In the genomic region with DNA sequence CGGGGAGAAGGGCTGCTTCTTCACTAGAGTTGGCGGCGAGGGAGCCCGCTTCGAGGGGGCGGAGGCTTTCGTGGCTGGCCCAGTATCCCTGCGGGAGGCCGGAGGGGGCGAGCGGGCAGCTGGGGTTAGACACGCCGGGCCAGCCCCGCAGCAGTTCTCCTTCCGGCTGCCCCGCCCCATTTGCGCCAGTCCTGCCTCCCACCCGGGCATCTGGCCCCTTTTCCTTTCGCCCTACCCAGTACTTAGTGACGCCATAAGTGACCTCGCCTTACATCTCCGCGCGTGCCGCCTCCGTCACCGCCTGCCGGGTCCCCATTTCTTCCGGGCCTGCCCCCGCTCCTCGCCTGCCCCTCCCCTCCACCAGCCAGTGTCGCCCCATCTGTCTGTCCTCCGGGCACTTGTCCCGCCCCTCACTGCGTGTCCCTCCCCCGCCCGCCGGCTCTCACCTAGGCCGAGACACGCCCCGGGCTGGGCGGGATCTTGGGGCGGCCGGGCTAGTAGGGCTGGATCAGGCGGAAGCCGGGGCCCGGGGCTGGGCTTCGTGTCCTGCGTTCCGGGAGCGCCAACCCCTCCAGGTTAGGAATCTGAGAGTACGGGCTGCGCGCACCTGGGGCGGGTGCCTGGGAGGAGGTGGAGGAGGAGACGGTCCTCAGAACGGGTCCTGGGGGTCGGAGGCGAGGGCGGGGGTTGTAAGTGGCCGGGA, we compare ENCODE assay signal across 8 cellular contexts. TPM values are rescaled to one million over a fixed set of nuclear protein-coding genes. Genes with fewer than 3 reads are reported as not detected.
DNase-seq lines count a peak whose midpoint lies in the region; ATAC-seq and TF ChIP-seq lines count a peak whose summit lies in the region.

No MANE protein-coding gene starts in this region.

- peak; percentile 17 to 81 for TF ChIP-seq POLR2A in thyroid gland (IDR thresholded peaks at IDR 0.05)

- DNase-seq in DMS53 (lab: John Stamatoyannopoulos, UW), result peak; percentile 100
- DNase-seq in RPMI7951 (ENCODE audit: low read depth), result peak; percentile 86
- DNase-seq in activated effector memory CD4-positive, alpha-beta T cell treated with Interleukin-2 at 50 U/mL for 16 hours, result peak; percentile 95
- peak; percentile 51 to 79 for DNase-seq in foreskin fibroblast
- DNase-seq in occipital lobe (lab: John Stamatoyannopoulos, UW), result peak; percentile 68
- DNase-seq in thyroid gland, result peak; percentile 99

- peak overlapping the region; percentile 98 for H3K27ac ChIP-seq in KOPT-K1 (ENCODE audit: low read depth, low read length, poor library complexity, severe bottlenecking)
- peak overlapping the region; percentile 50 to 72 (median 55) for H3K27ac ChIP-seq in thyroid gland

- WGBS in thyroid gland, 2 donors, result 2 to 3% methylated on average over 32 to 36 of the region's 61 CpGs

- intact Hi-C loops in thyroid gland (cut with DNase I), result no loop called here

- no peak for TF ChIP-seq CTCF in foreskin fibroblast (IDR thresholded peaks at IDR 0.05; ENCODE audit: low read depth, low read length)
- no peak for TF ChIP-seq CTCF in thyroid gland (IDR thresholded peaks at IDR 0.05)

- H3K4me1 ChIP-seq in thyroid gland, result peaks cover 17 to 18% of the 10 kb centered on the region in 2 donors

- H3K36me3 ChIP-seq in KOPT-K1 (ENCODE audit: insufficient read depth, low read length) (peaks cover 70% of the 10 kb centered on the region), thyroid gland (no peaks in the 10 kb centered on the region)

- H3K27me3 ChIP-seq in thyroid gland, result no peaks in the 10 kb centered on the region

- H3K4me3 ChIP-seq in foreskin fibroblast (ENCODE audit: low read depth in 1 of 2, low read length in 2 of 2) (peak overlapping the region; percentile 59 to 60), thyroid gland (replicated peaks in 1 of 3) (peak overlapping the region; percentile 18 to 81 (median 51))

- no peaks in the 10 kb centered on the region for H3K9me3 ChIP-seq in KOPT-K1 (ENCODE audit: insufficient read depth, low read length, poor library complexity, severe bottlenecking)
- H3K9me3 ChIP-seq in thyroid gland, result no peaks in the 10 kb centered on the region

- peak; percentile 78 for ATAC-seq in GM21737 (IDR thresholded peaks at IDR 0.05; ENCODE audit: unreplicated experiment)

RNA-seq across cellular contexts. Expression of gene SPATA32, which starts 14.3 kb away (rescaled TPM):
- total RNA-seq in RPMI7951 (2014; rRNA removed; shearing (Covaris generic)), result not detected in 2 replicates
- total RNA-seq in occipital lobe, result not detected
- total RNA-seq in thyroid gland, result not detected

RNA-seq across cellular contexts. Expression of gene FMNL1, which starts 25.9 kb away (rescaled TPM):
- 10.3 and 13.1 TPM in 2 replicates for total RNA-seq in RPMI7951 (2014; rRNA removed; shearing (Covaris generic))
- total RNA-seq in occipital lobe (1.9 TPM), thyroid gland (1 to 10 TPM; 3.2 to 7.6 (median 4.2) TPM)

Comparison
In these comparisons a context has a peak if more than half of its experiments do, and no peak if none do; other contexts are left out.
1. Peak in every context shown above with its lines: DNase-seq, ATAC-seq, H3K4me3 ChIP-seq and H3K27ac ChIP-seq.